Comparison of ENCODE assay signal across 1 cellular context in the genomic region with DNA sequence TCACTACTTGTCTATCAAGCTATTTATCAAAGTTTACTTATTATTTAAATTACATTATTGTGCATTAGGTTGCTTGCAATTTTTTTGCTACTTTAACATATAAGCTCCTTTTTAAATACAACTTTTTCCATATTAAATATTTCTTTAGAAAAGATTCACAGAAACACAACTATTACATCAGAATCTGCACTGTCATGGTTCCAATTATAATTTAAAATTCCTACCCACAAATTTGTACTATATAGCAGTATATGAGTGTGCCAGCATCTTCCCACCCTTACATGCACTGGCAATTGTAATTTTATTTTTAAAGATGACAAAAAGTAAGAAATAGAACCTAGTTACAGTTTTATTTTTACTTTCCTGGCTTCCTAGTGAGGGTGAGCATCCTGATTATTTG.
TF ChIP-seq lines count a peak whose summit lies in the region.

No MANE protein-coding gene starts in this region.

TF ChIP-seq in GM23338, 12 proteins besides CTCF, POLR2A, EP300 and RAD21 (continued from another document):
- TF ChIP-seq, protein P1, sequence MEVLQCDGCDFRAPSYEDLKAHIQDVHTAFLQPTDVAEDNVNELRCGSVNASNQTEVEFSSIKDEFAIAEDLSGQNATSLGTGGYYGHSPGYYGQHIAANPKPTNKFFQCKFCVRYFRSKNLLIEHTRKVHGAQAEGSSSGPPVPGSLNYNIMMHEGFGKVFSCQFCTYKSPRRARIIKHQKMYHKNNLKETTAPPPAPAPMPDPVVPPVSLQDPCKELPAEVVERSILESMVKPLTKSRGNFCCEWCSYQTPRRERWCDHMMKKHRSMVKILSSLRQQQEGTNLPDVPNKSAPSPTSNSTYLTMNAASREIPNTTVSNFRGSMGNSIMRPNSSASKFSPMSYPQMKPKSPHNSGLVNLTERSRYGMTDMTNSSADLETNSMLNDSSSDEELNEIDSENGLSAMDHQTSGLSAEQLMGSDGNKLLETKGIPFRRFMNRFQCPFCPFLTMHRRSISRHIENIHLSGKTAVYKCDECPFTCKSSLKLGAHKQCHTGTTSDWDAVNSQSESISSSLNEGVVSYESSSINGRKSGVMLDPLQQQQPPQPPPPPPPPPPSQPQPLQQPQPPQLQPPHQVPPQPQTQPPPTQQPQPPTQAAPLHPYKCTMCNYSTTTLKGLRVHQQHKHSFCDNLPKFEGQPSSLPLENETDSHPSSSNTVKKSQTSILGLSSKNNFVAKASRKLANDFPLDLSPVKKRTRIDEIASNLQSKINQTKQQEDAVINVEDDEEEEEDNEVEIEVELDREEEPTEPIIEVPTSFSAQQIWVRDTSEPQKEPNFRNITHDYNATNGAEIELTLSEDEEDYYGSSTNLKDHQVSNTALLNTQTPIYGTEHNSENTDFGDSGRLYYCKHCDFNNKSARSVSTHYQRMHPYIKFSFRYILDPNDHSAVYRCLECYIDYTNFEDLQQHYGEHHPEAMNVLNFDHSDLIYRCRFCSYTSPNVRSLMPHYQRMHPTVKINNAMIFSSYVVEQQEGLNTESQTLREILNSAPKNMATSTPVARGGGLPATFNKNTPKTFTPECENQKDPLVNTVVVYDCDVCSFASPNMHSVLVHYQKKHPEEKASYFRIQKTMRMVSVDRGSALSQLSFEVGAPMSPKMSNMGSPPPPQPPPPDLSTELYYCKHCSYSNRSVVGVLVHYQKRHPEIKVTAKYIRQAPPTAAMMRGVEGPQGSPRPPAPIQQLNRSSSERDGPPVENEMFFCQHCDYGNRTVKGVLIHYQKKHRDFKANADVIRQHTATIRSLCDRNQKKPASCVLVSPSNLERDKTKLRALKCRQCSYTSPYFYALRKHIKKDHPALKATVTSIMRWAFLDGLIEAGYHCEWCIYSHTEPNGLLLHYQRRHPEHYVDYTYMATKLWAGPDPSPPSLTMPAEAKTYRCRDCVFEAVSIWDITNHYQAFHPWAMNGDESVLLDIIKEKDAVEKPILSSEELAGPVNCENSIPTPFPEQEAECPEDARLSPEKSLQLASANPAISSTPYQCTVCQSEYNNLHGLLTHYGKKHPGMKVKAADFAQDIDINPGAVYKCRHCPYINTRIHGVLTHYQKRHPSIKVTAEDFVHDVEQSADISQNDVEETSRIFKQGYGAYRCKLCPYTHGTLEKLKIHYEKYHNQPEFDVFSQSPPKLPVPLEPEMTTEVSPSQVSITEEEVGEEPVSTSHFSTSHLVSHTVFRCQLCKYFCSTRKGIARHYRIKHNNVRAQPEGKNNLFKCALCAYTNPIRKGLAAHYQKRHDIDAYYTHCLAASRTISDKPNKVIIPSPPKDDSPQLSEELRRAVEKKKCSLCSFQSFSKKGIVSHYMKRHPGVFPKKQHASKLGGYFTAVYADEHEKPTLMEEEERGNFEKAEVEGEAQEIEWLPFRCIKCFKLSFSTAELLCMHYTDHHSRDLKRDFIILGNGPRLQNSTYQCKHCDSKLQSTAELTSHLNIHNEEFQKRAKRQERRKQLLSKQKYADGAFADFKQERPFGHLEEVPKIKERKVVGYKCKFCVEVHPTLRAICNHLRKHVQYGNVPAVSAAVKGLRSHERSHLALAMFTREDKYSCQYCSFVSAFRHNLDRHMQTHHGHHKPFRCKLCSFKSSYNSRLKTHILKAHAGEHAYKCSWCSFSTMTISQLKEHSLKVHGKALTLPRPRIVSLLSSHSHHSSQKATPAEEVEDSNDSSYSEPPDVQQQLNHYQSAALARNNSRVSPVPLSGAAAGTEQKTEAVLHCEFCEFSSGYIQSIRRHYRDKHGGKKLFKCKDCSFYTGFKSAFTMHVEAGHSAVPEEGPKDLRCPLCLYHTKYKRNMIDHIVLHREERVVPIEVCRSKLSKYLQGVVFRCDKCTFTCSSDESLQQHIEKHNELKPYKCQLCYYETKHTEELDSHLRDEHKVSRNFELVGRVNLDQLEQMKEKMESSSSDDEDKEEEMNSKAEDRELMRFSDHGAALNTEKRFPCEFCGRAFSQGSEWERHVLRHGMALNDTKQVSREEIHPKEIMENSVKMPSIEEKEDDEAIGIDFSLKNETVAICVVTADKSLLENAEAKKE (CRISPR knock-in tag; IDR thresholded peaks at IDR 0.05) = no peak
- TF ChIP-seq, protein P2, sequence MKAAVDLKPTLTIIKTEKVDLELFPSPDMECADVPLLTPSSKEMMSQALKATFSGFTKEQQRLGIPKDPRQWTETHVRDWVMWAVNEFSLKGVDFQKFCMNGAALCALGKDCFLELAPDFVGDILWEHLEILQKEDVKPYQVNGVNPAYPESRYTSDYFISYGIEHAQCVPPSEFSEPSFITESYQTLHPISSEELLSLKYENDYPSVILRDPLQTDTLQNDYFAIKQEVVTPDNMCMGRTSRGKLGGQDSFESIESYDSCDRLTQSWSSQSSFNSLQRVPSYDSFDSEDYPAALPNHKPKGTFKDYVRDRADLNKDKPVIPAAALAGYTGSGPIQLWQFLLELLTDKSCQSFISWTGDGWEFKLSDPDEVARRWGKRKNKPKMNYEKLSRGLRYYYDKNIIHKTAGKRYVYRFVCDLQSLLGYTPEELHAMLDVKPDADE (IDR thresholded peaks at IDR 0.05) = no peak
- TF ChIP-seq ZNF114 (CRISPR knock-in tag; IDR thresholded peaks at IDR 0.05) (no peak), EZH2phosphoT487 (IDR thresholded peaks at IDR 0.05; ENCODE audit: unreplicated experiment) (no peak), JUNB (IDR thresholded peaks at IDR 0.05; ENCODE audit: unreplicated experiment) (no peak), EZH2 (IDR thresholded peaks at IDR 0.05; ENCODE audit: low read depth, unreplicated experiment) (no peak), ZNF331 (CRISPR knock-in tag; IDR thresholded peaks at IDR 0.05; ENCODE audit: low read depth) (no peak), STAT1 (IDR thresholded peaks at IDR 0.05; ENCODE audit: unreplicated experiment) (no peak), NANOG (IDR thresholded peaks at IDR 0.05; ENCODE audit: borderline replicate concordance) (no peak), CREB1 (CRISPR knock-in tag; IDR thresholded peaks at IDR 0.05; ENCODE audit: low read depth) (no peak), POLR2AphosphoS5 (IDR thresholded peaks at IDR 0.05; ENCODE audit: low read depth) (no peak)
